15 cellular contexts compared by ENCODE assay signal in genomic region chr16:1712791-1713261, GRCh38. TPM values are rescaled to one million over a fixed set of nuclear protein-coding genes. Genes with fewer than 3 reads are reported as not detected.
DNase-seq lines count a peak whose midpoint lies in the region; ATAC-seq, FAIRE-seq and TF ChIP-seq lines count a peak whose summit lies in the region.
"Had no signal": no experiment of that assay in that cellular context is flagged by ENCODE, and none has a peak within 500 bp of the region (broad histone marks: within the 10 kb centered on the region; RNA-seq: fewer than 3 reads in every experiment).

No MANE protein-coding gene starts in this region.

- H3K27ac ChIP-seq in caudate nucleus (ENCODE audit: low read depth, low read length) (peak overlapping the region; percentile 48), sigmoid colon (no peak overlapping the region)
- H3K27ac ChIP-seq: hepatocyte, ovary had no signal

- TF ChIP-seq POLR2A in H54 (IDR thresholded peaks at IDR 0.05; ENCODE audit: low read depth, low read length), result no peak
- TF ChIP-seq POLR2A in sigmoid colon (IDR thresholded peaks at IDR 0.05), result no peak

- peaks cover 0 to 33% (median 24%) of the 10 kb centered on the region in 4 donors for H3K4me1 ChIP-seq in sigmoid colon

- WGBS in sigmoid colon, 2 donors, result 73 to 85% methylated on average over 14 of the region's 14 CpGs

- no peak overlapping the region for H3K4me3 ChIP-seq in sigmoid colon
- H3K4me3 ChIP-seq: hepatocyte, ovary had no signal

- H3K27me3 ChIP-seq in sigmoid colon, result no peaks in the 10 kb centered on the region
- H3K27me3 ChIP-seq: hepatocyte, ovary had no signal

- no peak for TF ChIP-seq EP300 in sigmoid colon (IDR thresholded peaks at IDR 0.05)

- H3K9me3 ChIP-seq in sigmoid colon, result no peaks in the 10 kb centered on the region
- H3K9me3 ChIP-seq: ovary had no signal

- intact Hi-C loops in sigmoid colon (cut with DNase I), result no loop called here

- no peaks in the 10 kb centered on the region for H3K36me3 ChIP-seq in sigmoid colon
- H3K36me3 ChIP-seq: ovary had no signal

- ATAC-seq in omental fat pad (ENCODE audit: low FRiP score), result no peak
- no peak for ATAC-seq in HG02973 (IDR thresholded peaks at IDR 0.05; ENCODE audit: unreplicated experiment)

- DNase-seq in AG20443 (ENCODE audit: low spot score) (peak; percentile 33), Kasumi-1 (lab: John Stamatoyannopoulos, UW) (peak; percentile 34 to 47), caudate nucleus (lab: John Stamatoyannopoulos, UW) (peak in 1 of 61 donors; percentile 58), midbrain (lab: John Stamatoyannopoulos, UW) (peak; percentile 12), H54 (ENCODE audit: insufficient read length, low spot score) (no peak), omental fat pad (ENCODE audit: low spot score) (no peak), sigmoid colon (no peak)
- DNase-seq: EL, HFFc6, NCI-H1417 treated with DMSO at 0.1 percent for 48 hours, NCI-H526 had no signal

- TF ChIP-seq CTCF in omental fat pad (IDR thresholded peaks at IDR 0.05) (no peak), sigmoid colon (IDR thresholded peaks at IDR 0.05) (no peak)

- FAIRE-seq in H54 (lab: Jason Lieb, UNC), result no peak
- FAIRE-seq: endometrium had no signal

RNA-seq across cellular contexts. Expression of gene MAPK8IP3, which starts 6.8 kb away (rescaled TPM):
- total RNA-seq in omental fat pad (10 to 100 TPM; 27.3 to 73.3 (median 51.6) TPM), sigmoid colon (10 to 100 TPM; 22.1 to 80.9 (median 30.8) TPM)
- polyA plus RNA-seq in sigmoid colon, result 10 to 100 TPM in 1 of 3 donors, 1 to 10 TPM in 2; 3.6 to 79.1 (median 5.5) TPM

RNA-seq across cellular contexts. Expression of gene JPT2, which starts 34.7 kb away (rescaled TPM):
- total RNA-seq in omental fat pad, result 10 to 100 TPM; 22.7 to 28.5 (median 23.8) TPM
- 10 to 100 TPM; 12.4 to 18.1 (median 17.3) TPM for total RNA-seq in sigmoid colon
- polyA plus RNA-seq in sigmoid colon, result 10 to 100 TPM; 25.2 to 53.7 (median 33.8) TPM

RNA-seq across cellular contexts. Expression of gene NME3, which starts 58.5 kb away (rescaled TPM):
- total RNA-seq in omental fat pad (10 to 100 TPM; 51.4 to 83.2 (median 69.6) TPM), sigmoid colon (100 to 1,000 TPM in 3 of 4 donors, 10 to 100 TPM in 1; 79.8 to 152 (median 128) TPM)
- polyA plus RNA-seq in sigmoid colon, result 10 to 100 TPM; 32.4 to 87.8 (median 41.4) TPM

RNA-seq across cellular contexts. Expression of gene EME2, which starts 59.8 kb away (rescaled TPM):
- total RNA-seq in omental fat pad (10 to 100 TPM in 1 of 4 donors, 1 to 10 TPM in 3; 5.9 to 16.2 (median 7.1) TPM), sigmoid colon (10 to 100 TPM in 1 of 4 donors, 1 to 10 TPM in 3; 4.3 to 10.5 (median 7.2) TPM)
- polyA plus RNA-seq in sigmoid colon, result 10 to 100 TPM in 1 of 3 donors, 1 to 10 TPM in 2; 1.8 to 17.1 (median 2.5) TPM

Comparison
In these comparisons a context has a peak if more than half of its experiments do, and no peak if none do; other contexts are left out.
1. DNase-seq: peak in AG20443 (single experiment), Kasumi-1 (2 of 2) and midbrain (single experiment); none in H54 (single experiment), omental fat pad (single experiment) and sigmoid colon (single experiment).